2 cellular contexts compared by ENCODE assay signal in the genomic region with DNA sequence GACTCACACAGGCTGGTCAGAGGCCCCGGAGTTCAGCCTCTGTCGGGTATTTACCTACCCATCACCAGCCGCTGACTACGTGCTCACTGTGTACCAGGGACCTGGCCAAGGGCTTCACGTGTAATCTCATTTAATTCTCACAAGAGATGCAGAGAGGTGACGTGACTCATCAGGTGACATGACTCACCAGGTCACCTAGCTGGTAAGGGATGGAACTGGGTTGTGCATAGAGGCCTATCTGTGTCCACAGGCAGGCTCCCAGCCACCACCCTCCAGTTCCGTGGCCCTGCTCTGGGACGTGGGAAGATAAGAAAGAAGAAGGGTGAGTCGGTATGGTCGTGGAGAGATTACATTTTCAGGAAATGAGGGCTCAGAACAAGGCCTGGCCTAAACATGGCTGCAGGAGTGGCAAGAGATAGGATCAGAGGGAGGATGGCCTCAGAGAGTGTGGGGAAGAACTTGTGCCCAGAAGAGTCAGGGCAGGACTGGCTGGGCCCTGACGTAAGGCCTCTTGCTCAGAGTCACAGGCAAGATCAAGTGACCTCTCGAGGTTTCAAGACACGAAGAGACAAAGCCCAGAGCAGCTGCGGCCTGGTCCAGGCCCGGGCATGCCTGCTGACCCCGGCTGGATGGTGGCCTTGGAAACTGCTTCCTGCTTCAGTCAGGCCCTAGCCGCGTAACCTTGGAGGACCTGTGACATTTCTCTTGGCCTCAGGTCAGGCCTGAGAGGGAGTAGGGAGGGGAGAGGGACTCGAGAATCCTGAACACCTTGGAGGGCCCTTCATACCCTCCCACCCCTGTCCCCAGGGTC.
TF ChIP-seq lines count a peak whose summit lies in the region.

No MANE protein-coding gene starts in this region.

TF ChIP-seq in K562, 482 proteins besides CTCF, POLR2A, EP300 and RAD21 (continued from another document and continues in another):
- TF ChIP-seq, protein P1, sequence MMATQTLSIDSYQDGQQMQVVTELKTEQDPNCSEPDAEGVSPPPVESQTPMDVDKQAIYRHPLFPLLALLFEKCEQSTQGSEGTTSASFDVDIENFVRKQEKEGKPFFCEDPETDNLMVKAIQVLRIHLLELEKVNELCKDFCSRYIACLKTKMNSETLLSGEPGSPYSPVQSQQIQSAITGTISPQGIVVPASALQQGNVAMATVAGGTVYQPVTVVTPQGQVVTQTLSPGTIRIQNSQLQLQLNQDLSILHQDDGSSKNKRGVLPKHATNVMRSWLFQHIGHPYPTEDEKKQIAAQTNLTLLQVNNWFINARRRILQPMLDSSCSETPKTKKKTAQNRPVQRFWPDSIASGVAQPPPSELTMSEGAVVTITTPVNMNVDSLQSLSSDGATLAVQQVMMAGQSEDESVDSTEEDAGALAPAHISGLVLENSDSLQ (IDR thresholded peaks at IDR 0.05) = peak; percentile 77
- TF ChIP-seq, protein P2, sequence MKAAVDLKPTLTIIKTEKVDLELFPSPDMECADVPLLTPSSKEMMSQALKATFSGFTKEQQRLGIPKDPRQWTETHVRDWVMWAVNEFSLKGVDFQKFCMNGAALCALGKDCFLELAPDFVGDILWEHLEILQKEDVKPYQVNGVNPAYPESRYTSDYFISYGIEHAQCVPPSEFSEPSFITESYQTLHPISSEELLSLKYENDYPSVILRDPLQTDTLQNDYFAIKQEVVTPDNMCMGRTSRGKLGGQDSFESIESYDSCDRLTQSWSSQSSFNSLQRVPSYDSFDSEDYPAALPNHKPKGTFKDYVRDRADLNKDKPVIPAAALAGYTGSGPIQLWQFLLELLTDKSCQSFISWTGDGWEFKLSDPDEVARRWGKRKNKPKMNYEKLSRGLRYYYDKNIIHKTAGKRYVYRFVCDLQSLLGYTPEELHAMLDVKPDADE (conservative IDR thresholded peaks at IDR 0.05; ENCODE audit: control insufficient read depth, low read depth, low read length) = peak; percentile 40
- TF ChIP-seq NELFE (IDR thresholded peaks at IDR 0.05; ENCODE audit: insufficient read depth, insufficient read length) (no peak), CREBBP (IDR thresholded peaks at IDR 0.05; ENCODE audit: low read depth, low read length) (no peak), SIRT6 (IDR thresholded peaks at IDR 0.05; ENCODE audit: low read depth, low read length) (no peak), PHF8 (IDR thresholded peaks at IDR 0.05; ENCODE audit: borderline replicate concordance, low read length) (peak; percentile 46; the same call in 1 of the 2 replicates), CBX1 (IDR thresholded peaks at IDR 0.05; ENCODE audit: low read depth) (no peak), TBP (optimal IDR thresholded peaks at IDR 0.05; ENCODE audit: low read depth, low read length) (peak; percentile 51), HMGN3 (IDR thresholded peaks at IDR 0.05; ENCODE audit: borderline replicate concordance, extremely low read depth, insufficient read length, low read depth, low read length) (peak; percentile 76), MIER1 (IDR thresholded peaks at IDR 0.05; ENCODE audit: low read depth) (no peak; the same call in 1 of the 2 replicates), ZZZ3 (IDR thresholded peaks at IDR 0.05) (peak; percentile 83), SIN3B (IDR thresholded peaks at IDR 0.05; ENCODE audit: low read depth) (no peak), ZNF75A (CRISPR knock-in tag; IDR thresholded peaks at IDR 0.05) (no peak), ZNF224 (CRISPR knock-in tag; IDR thresholded peaks at IDR 0.05) (0 out of 2 replicates have a peak, but pooled peaks have one; percentile 43), ZNF780A (CRISPR knock-in tag; IDR thresholded peaks at IDR 0.05) (no peak), ZNF589 (CRISPR knock-in tag; IDR thresholded peaks at IDR 0.05; ENCODE audit: low read depth) (peak; percentile 99), MED1 (CRISPR knock-in tag; IDR thresholded peaks at IDR 0.05; ENCODE audit: borderline replicate concordance) (no peak), ZNF584 (CRISPR knock-in tag; IDR thresholded peaks at IDR 0.05; ENCODE audit: low read depth) (peak; percentile 99), HOXB6 (CRISPR knock-in tag; IDR thresholded peaks at IDR 0.05; ENCODE audit: borderline replicate concordance) (peak; percentile 88; the same call in 1 of the 2 replicates), TCF3 (CRISPR knock-in tag; IDR thresholded peaks at IDR 0.05) (peak; percentile 100), ZNF586 (CRISPR knock-in tag; conservative IDR thresholded peaks at IDR 0.05) (no peak), NR3C1 (CRISPR knock-in tag; IDR thresholded peaks at IDR 0.05) (no peak), CCNT2 (IDR thresholded peaks at IDR 0.05; ENCODE audit: borderline replicate concordance, extremely low read depth, insufficient read length, low read depth, low read length) (peak; percentile 82)
- TF ChIP-seq, protein P3, sequence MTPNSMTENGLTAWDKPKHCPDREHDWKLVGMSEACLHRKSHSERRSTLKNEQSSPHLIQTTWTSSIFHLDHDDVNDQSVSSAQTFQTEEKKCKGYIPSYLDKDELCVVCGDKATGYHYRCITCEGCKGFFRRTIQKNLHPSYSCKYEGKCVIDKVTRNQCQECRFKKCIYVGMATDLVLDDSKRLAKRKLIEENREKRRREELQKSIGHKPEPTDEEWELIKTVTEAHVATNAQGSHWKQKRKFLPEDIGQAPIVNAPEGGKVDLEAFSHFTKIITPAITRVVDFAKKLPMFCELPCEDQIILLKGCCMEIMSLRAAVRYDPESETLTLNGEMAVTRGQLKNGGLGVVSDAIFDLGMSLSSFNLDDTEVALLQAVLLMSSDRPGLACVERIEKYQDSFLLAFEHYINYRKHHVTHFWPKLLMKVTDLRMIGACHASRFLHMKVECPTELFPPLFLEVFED (CRISPR knock-in tag; conservative IDR thresholded peaks at IDR 0.05) = peak; percentile 98
- TF ChIP-seq, protein P4, sequence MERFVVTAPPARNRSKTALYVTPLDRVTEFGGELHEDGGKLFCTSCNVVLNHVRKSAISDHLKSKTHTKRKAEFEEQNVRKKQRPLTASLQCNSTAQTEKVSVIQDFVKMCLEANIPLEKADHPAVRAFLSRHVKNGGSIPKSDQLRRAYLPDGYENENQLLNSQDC (CRISPR knock-in tag; IDR thresholded peaks at IDR 0.05) = peak; percentile 82
- TF ChIP-seq, protein P5, sequence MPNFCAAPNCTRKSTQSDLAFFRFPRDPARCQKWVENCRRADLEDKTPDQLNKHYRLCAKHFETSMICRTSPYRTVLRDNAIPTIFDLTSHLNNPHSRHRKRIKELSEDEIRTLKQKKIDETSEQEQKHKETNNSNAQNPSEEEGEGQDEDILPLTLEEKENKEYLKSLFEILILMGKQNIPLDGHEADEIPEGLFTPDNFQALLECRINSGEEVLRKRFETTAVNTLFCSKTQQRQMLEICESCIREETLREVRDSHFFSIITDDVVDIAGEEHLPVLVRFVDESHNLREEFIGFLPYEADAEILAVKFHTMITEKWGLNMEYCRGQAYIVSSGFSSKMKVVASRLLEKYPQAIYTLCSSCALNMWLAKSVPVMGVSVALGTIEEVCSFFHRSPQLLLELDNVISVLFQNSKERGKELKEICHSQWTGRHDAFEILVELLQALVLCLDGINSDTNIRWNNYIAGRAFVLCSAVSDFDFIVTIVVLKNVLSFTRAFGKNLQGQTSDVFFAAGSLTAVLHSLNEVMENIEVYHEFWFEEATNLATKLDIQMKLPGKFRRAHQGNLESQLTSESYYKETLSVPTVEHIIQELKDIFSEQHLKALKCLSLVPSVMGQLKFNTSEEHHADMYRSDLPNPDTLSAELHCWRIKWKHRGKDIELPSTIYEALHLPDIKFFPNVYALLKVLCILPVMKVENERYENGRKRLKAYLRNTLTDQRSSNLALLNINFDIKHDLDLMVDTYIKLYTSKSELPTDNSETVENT (CRISPR knock-in tag; IDR thresholded peaks at IDR 0.05) = no peak; the same call in 1 of the 2 replicates

TF ChIP-seq in HepG2, 621 proteins besides CTCF, POLR2A, EP300 and RAD21 (continued from another document and continues in another):
- TF ChIP-seq, protein P6, sequence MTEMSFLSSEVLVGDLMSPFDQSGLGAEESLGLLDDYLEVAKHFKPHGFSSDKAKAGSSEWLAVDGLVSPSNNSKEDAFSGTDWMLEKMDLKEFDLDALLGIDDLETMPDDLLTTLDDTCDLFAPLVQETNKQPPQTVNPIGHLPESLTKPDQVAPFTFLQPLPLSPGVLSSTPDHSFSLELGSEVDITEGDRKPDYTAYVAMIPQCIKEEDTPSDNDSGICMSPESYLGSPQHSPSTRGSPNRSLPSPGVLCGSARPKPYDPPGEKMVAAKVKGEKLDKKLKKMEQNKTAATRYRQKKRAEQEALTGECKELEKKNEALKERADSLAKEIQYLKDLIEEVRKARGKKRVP (CRISPR knock-in tag; IDR thresholded peaks at IDR 0.05) = peak in 1 of 2 experiments; percentile 57; a peak in 1 of 4 replicates
- no peak; the same call in 1 of the 2 replicates for TF ChIP-seq NAIF1 (CRISPR knock-in tag; IDR thresholded peaks at IDR 0.05; ENCODE audit: borderline replicate concordance)
- peak; percentile 23; the same call in 1 of the 2 replicates for TF ChIP-seq SIX1 (CRISPR knock-in tag; IDR thresholded peaks at IDR 0.05; ENCODE audit: borderline replicate concordance)
- TF ChIP-seq ZNF441 (CRISPR knock-in tag; IDR thresholded peaks at IDR 0.05; ENCODE audit: borderline replicate concordance) = peak; percentile 48; the same call in 1 of the 2 replicates
- TF ChIP-seq, protein P7, sequence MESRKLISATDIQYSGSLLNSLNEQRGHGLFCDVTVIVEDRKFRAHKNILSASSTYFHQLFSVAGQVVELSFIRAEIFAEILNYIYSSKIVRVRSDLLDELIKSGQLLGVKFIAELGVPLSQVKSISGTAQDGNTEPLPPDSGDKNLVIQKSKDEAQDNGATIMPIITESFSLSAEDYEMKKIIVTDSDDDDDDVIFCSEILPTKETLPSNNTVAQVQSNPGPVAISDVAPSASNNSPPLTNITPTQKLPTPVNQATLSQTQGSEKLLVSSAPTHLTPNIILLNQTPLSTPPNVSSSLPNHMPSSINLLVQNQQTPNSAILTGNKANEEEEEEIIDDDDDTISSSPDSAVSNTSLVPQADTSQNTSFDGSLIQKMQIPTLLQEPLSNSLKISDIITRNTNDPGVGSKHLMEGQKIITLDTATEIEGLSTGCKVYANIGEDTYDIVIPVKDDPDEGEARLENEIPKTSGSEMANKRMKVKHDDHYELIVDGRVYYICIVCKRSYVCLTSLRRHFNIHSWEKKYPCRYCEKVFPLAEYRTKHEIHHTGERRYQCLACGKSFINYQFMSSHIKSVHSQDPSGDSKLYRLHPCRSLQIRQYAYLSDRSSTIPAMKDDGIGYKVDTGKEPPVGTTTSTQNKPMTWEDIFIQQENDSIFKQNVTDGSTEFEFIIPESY (CRISPR knock-in tag; IDR thresholded peaks at IDR 0.05) = peak; percentile 34; the same call in 1 of the 2 replicates
- TF ChIP-seq TAF1 (CRISPR knock-in tag; IDR thresholded peaks at IDR 0.05) = peak; percentile 36; the same call in 1 of the 2 replicates
- 0 out of 2 replicates have a peak, but pooled peaks have one; percentile 41 for TF ChIP-seq ZNF343 (CRISPR knock-in tag; IDR thresholded peaks at IDR 0.05)
- no peak for TF ChIP-seq ZNF354B (CRISPR knock-in tag; IDR thresholded peaks at IDR 0.05)
- no peak; the same call in 1 of the 2 replicates for TF ChIP-seq ZNF761 (CRISPR knock-in tag; conservative IDR thresholded peaks at IDR 0.05)
- peak; percentile 40; the same call in 1 of the 2 replicates for TF ChIP-seq YEATS4 (CRISPR knock-in tag; IDR thresholded peaks at IDR 0.05; ENCODE audit: borderline replicate concordance)
- peak; percentile 41; the same call in 1 of the 2 replicates for TF ChIP-seq ZNF652 (CRISPR knock-in tag; IDR thresholded peaks at IDR 0.05; ENCODE audit: borderline replicate concordance, low read depth)
- no peak for TF ChIP-seq SP2 (CRISPR knock-in tag; IDR thresholded peaks at IDR 0.05)
- peak; percentile 74; the same call in 1 of the 2 replicates for TF ChIP-seq ZNF333 (CRISPR knock-in tag; IDR thresholded peaks at IDR 0.05; ENCODE audit: borderline replicate concordance)
- no peak for TF ChIP-seq SNAI1 (CRISPR knock-in tag; IDR thresholded peaks at IDR 0.05; ENCODE audit: borderline replicate concordance)
- TF ChIP-seq ELF3 (CRISPR knock-in tag; IDR thresholded peaks at IDR 0.05) = peak; percentile 62
- TF ChIP-seq FLYWCH1 (CRISPR knock-in tag; IDR thresholded peaks at IDR 0.05) = no peak
- TF ChIP-seq ZNF432 (CRISPR knock-in tag; IDR thresholded peaks at IDR 0.05; ENCODE audit: borderline replicate concordance) = no peak
- TF ChIP-seq, protein P8, sequence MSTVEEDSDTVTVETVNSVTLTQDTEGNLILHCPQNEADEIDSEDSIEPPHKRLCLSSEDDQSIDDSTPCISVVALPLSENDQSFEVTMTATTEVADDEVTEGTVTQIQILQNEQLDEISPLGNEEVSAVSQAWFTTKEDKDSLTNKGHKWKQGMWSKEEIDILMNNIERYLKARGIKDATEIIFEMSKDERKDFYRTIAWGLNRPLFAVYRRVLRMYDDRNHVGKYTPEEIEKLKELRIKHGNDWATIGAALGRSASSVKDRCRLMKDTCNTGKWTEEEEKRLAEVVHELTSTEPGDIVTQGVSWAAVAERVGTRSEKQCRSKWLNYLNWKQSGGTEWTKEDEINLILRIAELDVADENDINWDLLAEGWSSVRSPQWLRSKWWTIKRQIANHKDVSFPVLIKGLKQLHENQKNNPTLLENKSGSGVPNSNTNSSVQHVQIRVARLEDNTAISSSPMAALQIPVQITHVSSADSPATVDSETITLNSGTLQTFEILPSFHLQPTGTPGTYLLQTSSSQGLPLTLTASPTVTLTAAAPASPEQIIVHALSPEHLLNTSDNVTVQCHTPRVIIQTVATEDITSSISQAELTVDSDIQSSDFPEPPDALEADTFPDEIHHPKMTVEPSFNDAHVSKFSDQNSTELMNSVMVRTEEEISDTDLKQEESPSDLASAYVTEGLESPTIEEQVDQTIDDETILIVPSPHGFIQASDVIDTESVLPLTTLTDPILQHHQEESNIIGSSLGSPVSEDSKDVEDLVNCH (CRISPR knock-in tag; IDR thresholded peaks at IDR 0.05) = no peak
- no peak for TF ChIP-seq GTF3A (CRISPR knock-in tag; conservative IDR thresholded peaks at IDR 0.05)
- TF ChIP-seq ZNF180 (CRISPR knock-in tag; IDR thresholded peaks at IDR 0.05; ENCODE audit: borderline replicate concordance, low read depth) = no peak
- no peak for TF ChIP-seq PHF5A (CRISPR knock-in tag; IDR thresholded peaks at IDR 0.05; ENCODE audit: low read depth, unreplicated experiment)
- TF ChIP-seq FOXP1 (IDR thresholded peaks at IDR 0.05) = no peak
- peak; percentile 72 for TF ChIP-seq FOXP1 (CRISPR knock-in tag; IDR thresholded peaks at IDR 0.05)
- no peak; the same call in 1 of the 2 replicates for TF ChIP-seq KLF11 (CRISPR knock-in tag; IDR thresholded peaks at IDR 0.05)
- TF ChIP-seq ZMYM4 (CRISPR knock-in tag; IDR thresholded peaks at IDR 0.05) = no peak
- no peak for TF ChIP-seq RBAK (CRISPR knock-in tag; IDR thresholded peaks at IDR 0.05)
- TF ChIP-seq KLF16 (CRISPR knock-in tag; IDR thresholded peaks at IDR 0.05) = peak in 1 of 2 experiments; percentile 50; a peak in 2 of 4 replicates
- 0 out of 2 replicates have a peak, but pooled peaks have one; percentile 10 for TF ChIP-seq SP4 (CRISPR knock-in tag; IDR thresholded peaks at IDR 0.05)
- no peak; the same call in 1 of the 2 replicates for TF ChIP-seq NCOA2 (CRISPR knock-in tag; IDR thresholded peaks at IDR 0.05)
- peak; percentile 76 for TF ChIP-seq KAT8 (CRISPR knock-in tag; IDR thresholded peaks at IDR 0.05)
- TF ChIP-seq, protein P9, sequence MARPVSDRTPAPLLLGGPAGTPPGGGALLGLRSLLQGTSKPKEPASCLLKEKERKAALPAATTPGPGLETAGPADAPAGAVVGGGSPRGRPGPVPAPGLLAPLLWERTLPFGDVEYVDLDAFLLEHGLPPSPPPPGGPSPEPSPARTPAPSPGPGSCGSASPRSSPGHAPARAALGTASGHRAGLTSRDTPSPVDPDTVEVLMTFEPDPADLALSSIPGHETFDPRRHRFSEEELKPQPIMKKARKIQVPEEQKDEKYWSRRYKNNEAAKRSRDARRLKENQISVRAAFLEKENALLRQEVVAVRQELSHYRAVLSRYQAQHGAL (CRISPR knock-in tag; IDR thresholded peaks at IDR 0.05; ENCODE audit: not compliant biosample characterization) = no peak
- no peak for TF ChIP-seq SOX13 (IDR thresholded peaks at IDR 0.05)
- peak in 1 of 2 experiments; percentile 30; a peak in 1 of 4 replicates for TF ChIP-seq SOX13 (CRISPR knock-in tag; conservative IDR thresholded peaks at IDR 0.05 in 1 of 2, IDR thresholded peaks at IDR 0.05 in 1 of 2)
- no peak for TF ChIP-seq HNF4G (IDR thresholded peaks at IDR 0.05; ENCODE audit: borderline replicate concordance, low read depth, low read length)
- no peak for TF ChIP-seq HNF4G (CRISPR knock-in tag; IDR thresholded peaks at IDR 0.05; ENCODE audit: borderline replicate concordance, low read depth)
